12 cellular contexts compared by ENCODE assay signal in genomic region chr20:9999660-10000059, GRCh38. TPM values are rescaled to one million over a fixed set of nuclear protein-coding genes. Genes with fewer than 3 reads are reported as not detected.
DNase-seq lines count a peak whose midpoint lies in the region; ATAC-seq and TF ChIP-seq lines count a peak whose summit lies in the region.
"Had no signal": no experiment of that assay in that cellular context is flagged by ENCODE, and none has a peak within 500 bp of the region (broad histone marks: within the 10 kb centered on the region; RNA-seq: fewer than 3 reads in every experiment).

No MANE protein-coding gene starts in this region.

- H3K27me3 Mint-ChIP-seq in neural crest cell (ENCODE audit: low read depth) (no peaks in the 10 kb centered on the region), mesothelial cell of epicardium (ENCODE audit: low read depth) (no peaks in the 10 kb centered on the region), T-helper 17 cell (no peaks in the 10 kb centered on the region)

- H3K9me3 Mint-ChIP-seq in neural crest cell (peaks cover under 1% of the 10 kb centered on the region), mesothelial cell of epicardium (peaks cover 6% of the 10 kb centered on the region)

- H3K4me3 Mint-ChIP-seq in neural crest cell (no peak overlapping the region), mesothelial cell of epicardium (no peak overlapping the region), T-helper 17 cell (no peak overlapping the region)
- H3K4me3 Mint-ChIP-seq: activated T-cell treated with anti-CD3 and anti-CD28 coated beads, Interleukin-2, amount 50 U/mL, for 72 hours had no signal

- ATAC-seq in GM18909 (IDR thresholded peaks at IDR 0.05; ENCODE audit: poor library complexity, unreplicated experiment): peak; percentile 60
- ATAC-seq in HG03520 (IDR thresholded peaks at IDR 0.05; ENCODE audit: unreplicated experiment): peak; percentile 77
- no peak for ATAC-seq in T-helper 17 cell
- no peak for ATAC-seq in HG02763 (IDR thresholded peaks at IDR 0.05; ENCODE audit: unreplicated experiment)
- ATAC-seq: activated T-cell treated with anti-CD3 and anti-CD28 coated beads, Interleukin-2, amount 50 U/mL, for 72 hours had no signal

- H3K27ac Mint-ChIP-seq in neural crest cell (ENCODE audit: unreplicated experiment) (peak overlapping the region; percentile 50), mesothelial cell of epicardium (no peak overlapping the region), T-helper 17 cell (no peak overlapping the region)
- H3K27ac Mint-ChIP-seq: activated T-cell treated with anti-CD3 and anti-CD28 coated beads, Interleukin-2, amount 50 U/mL, for 72 hours had no signal

- no peaks in the 10 kb centered on the region for H3K9me3 ChIP-seq in T-helper 17 cell (ENCODE audit: control insufficient read depth, low read length, poor library complexity, severe bottlenecking)
- H3K9me3 ChIP-seq: esophagus muscularis mucosa had no signal

- H3K36me3 Mint-ChIP-seq in neural crest cell (ENCODE audit: low read depth) (no peaks in the 10 kb centered on the region), mesothelial cell of epicardium (no peaks in the 10 kb centered on the region), T-helper 17 cell (ENCODE audit: low read depth) (no peaks in the 10 kb centered on the region)

- no peaks in the 10 kb centered on the region for H3K4me1 Mint-ChIP-seq in neural crest cell
- no peaks in the 10 kb centered on the region for H3K4me1 Mint-ChIP-seq in mesothelial cell of epicardium
- H3K4me1 Mint-ChIP-seq in T-helper 17 cell: no peaks in the 10 kb centered on the region

- TF ChIP-seq CTCF in neural crest cell (conservative IDR thresholded peaks at IDR 0.05): no peak
- TF ChIP-seq CTCF in mesothelial cell of epicardium (IDR thresholded peaks at IDR 0.05; ENCODE audit: unreplicated experiment): no peak

- peak; percentile 78 for DNase-seq in RPMI8226
- DNase-seq in neural crest cell (ENCODE audit: low read depth, low spot score): no peak
- DNase-seq in mesothelial cell of epicardium (ENCODE audit: low spot score in 2 of 2, unreplicated experiment in 2 of 2): no peak
- no peak for DNase-seq in T-helper 17 cell
- DNase-seq: activated T-cell treated with anti-CD3 and anti-CD28 coated beads, Interleukin-2, amount 50 U/mL, for 72 hours; DMS79; NCI-H1092; right cardiac atrium had no signal

RNA-seq across cellular contexts. Expression of gene ANKEF1, which starts 35.1 kb away (rescaled TPM):
- total RNA-seq in neural crest cell (3.7 and 3.8 TPM in 2 replicates), mesothelial cell of epicardium (3.9 to 4.8 TPM (median 4.5 TPM) in 3 replicates), T-helper 17 cell (1 to 10 TPM; 1.8 to 2.3 TPM)

Comparison
In these comparisons a context has a peak if more than half of its experiments do, and no peak if none do; other contexts are left out.
1. ATAC-seq: peak in GM18909 (single experiment) and HG03520 (single experiment); none in T-helper 17 cell (single experiment) and HG02763 (single experiment).